23 cellular contexts compared by ENCODE assay signal in the genomic region with DNA sequence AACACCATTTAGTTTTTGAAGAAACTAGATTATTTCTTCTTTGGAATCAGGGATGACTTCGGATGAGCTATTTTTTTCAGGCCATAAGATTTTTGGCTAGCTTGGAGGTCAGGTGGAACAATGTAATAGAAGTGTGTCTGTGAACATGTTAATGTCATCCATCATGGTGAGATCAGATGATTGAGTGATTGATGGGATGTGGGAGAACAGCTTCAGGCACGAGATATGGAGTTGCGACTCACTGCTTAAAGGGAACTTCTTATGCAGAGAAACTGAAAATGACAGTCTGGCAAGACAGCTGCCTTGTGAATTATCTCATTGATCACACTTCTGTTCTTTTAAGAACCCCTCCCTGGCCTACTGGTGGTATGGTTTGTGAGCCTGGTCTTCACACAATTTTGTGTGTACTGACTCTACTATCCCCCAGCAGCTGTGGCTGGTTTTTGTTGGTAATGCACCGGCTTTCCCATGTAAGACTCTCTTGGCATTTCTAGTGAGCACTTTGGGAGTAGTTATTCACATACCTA.
"Had no signal": no experiment of that assay in that cellular context is flagged by ENCODE, and none has a peak within 500 bp of the region (broad histone marks: within the 10 kb centered on the region; RNA-seq: fewer than 3 reads in every experiment).

No MANE protein-coding gene starts in this region.

- H3K9me3 ChIP-seq: ascending aorta, body of pancreas had no signal

- H3K27ac Mint-ChIP-seq: activated CD8-positive, alpha-beta T cell treated with anti-CD3 and anti-CD28 coated beads for 36 hours; activated naive CD4-positive, alpha-beta T cell treated with anti-CD3 and anti-CD28 coated beads, Interleukin-2, amount 50 U/mL, for 72 hours; activated naive CD8-positive, alpha-beta T cell treated with anti-CD3 and anti-CD28 coated beads, Interleukin-2, amount 50 U/mL, for 24 hours; T-helper 17 cell had no signal

- H3K4me3 ChIP-seq: ascending aorta, body of pancreas, PC-9 had no signal

- H3K4me3 Mint-ChIP-seq: activated CD8-positive, alpha-beta T cell treated with anti-CD3 and anti-CD28 coated beads for 36 hours; activated naive CD8-positive, alpha-beta T cell treated with anti-CD3 and anti-CD28 coated beads, Interleukin-2, amount 50 U/mL, for 24 hours; activated T-cell treated with anti-CD3 and anti-CD28 coated beads, Interleukin-2, amount 50 U/mL, for 4 hours; central memory CD8-positive, alpha-beta T cell; T-helper 17 cell had no signal

- H3K9ac ChIP-seq: KMS-11 had no signal

- H3K27me3 Mint-ChIP-seq: activated naive CD8-positive, alpha-beta T cell treated with anti-CD3 and anti-CD28 coated beads, Interleukin-2, amount 50 U/mL, for 24 hours; central memory CD8-positive, alpha-beta T cell; T-helper 17 cell had no signal

- H3K36me3 ChIP-seq: ascending aorta had no signal

- ATAC-seq: activated CD4-positive, CD25-positive, alpha-beta regulatory T cell treated with anti-CD3 and anti-CD28 coated beads, Interleukin-2, amount 50 U/mL, for 24 hours; activated CD8-positive, alpha-beta T cell treated with anti-CD3 and anti-CD28 coated beads for 36 hours; activated naive CD4-positive, alpha-beta T cell treated with anti-CD3 and anti-CD28 coated beads, Interleukin-2, amount 50 U/mL, for 72 hours; activated naive CD8-positive, alpha-beta T cell treated with anti-CD3 and anti-CD28 coated beads, Interleukin-2, amount 50 U/mL, for 24 hours; activated T-cell treated with anti-CD3 and anti-CD28 coated beads, Interleukin-2, amount 50 U/mL, for 4 hours; body of pancreas; T-helper 17 cell had no signal

- H3K4me1 Mint-ChIP-seq: activated naive CD8-positive, alpha-beta T cell treated with anti-CD3 and anti-CD28 coated beads, Interleukin-2, amount 50 U/mL, for 24 hours; central memory CD8-positive, alpha-beta T cell; T-helper 17 cell had no signal

- H2AFZ ChIP-seq: PC-9 had no signal

- H3K27ac ChIP-seq: ascending aorta, body of pancreas, KMS-11, PC-9 had no signal

- FAIRE-seq: TTC549 had no signal

- DNase-seq: activated CD4-positive, alpha-beta T cell treated with anti-CD3 and anti-CD28 coated beads for 4 hours; activated CD8-positive, alpha-beta T cell treated with anti-CD3 and anti-CD28 coated beads for 36 hours; activated effector memory CD4-positive, alpha-beta T cell treated with anti-CD3 and anti-CD28 coated beads, Interleukin-2, amount 50 U/mL, for 16 hours; activated naive CD4-positive, alpha-beta T cell treated with Interleukin-2 at 50 U/mL for 16 hours; activated naive CD8-positive, alpha-beta T cell treated with anti-CD3 and anti-CD28 coated beads, Interleukin-2, amount 50 U/mL, for 24 hours; activated T-cell treated with anti-CD3 and anti-CD28 coated beads, Interleukin-2, amount 50 U/mL, for 4 hours; amniotic stem cell; body of pancreas; NCI-H1092 treated with DMSO at 0.1 percent for 48 hours; NCI-H1417 treated with DMSO at 0.1 percent for 48 hours; NCI-H1694; NCI-H2029 treated with DMSO at 0.1 percent for 48 hours; NCI-H446; PC-9; SHP77 treated with DMSO at 0.1 percent for 48 hours; T-helper 17 cell; T-helper 9 cell had no signal

- H3K4me1 ChIP-seq: ascending aorta, body of pancreas had no signal

- H3K36me3 Mint-ChIP-seq: activated naive CD4-positive, alpha-beta T cell treated with anti-CD3 and anti-CD28 coated beads, Interleukin-2, amount 50 U/mL, for 72 hours had no signal

- H3K9me3 Mint-ChIP-seq: activated CD8-positive, alpha-beta T cell treated with anti-CD3 and anti-CD28 coated beads for 36 hours; activated naive CD8-positive, alpha-beta T cell treated with anti-CD3 and anti-CD28 coated beads, Interleukin-2, amount 50 U/mL, for 24 hours had no signal

- H3K27me3 ChIP-seq: ascending aorta, body of pancreas had no signal

- H3K4me2 ChIP-seq: KMS-11, PC-9 had no signal
